In the genomic region with DNA sequence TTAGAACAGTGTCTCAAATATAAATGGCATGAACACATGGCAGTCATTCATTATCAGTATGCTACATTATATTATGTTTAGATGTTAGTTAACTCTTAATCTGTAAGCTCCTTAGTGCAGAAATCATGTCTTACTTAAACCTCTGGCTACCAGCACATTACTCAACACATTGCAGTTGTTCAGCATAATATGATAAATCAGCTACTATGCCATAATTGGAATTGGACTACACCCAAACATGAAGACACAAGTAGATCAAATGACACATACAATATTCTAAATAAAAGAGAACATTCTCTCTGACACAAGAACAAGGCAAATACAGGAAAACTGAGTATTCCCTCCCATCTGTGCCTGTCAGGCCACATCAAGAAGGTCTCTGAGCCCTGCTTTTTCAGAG, we compare ENCODE assay signal across 19 cellular contexts.
DNase-seq lines count a peak whose midpoint lies in the region; ATAC-seq and TF ChIP-seq lines count a peak whose summit lies in the region.
"Had no signal": no experiment of that assay in that cellular context is flagged by ENCODE, and none has a peak within 500 bp of the region (broad histone marks: within the 10 kb centered on the region; RNA-seq: fewer than 3 reads in every experiment).

No MANE protein-coding gene starts in this region.

- no peak overlapping the region for H3K27ac Mint-ChIP-seq in activated naive CD4-positive, alpha-beta T cell treated with anti-CD3 and anti-CD28 coated beads, Interleukin-2, amount 10 ng/mL, durations not matched to agents 7 days and 5 days
- H3K27ac Mint-ChIP-seq: activated CD4-positive, alpha-beta memory T cell treated with anti-CD3 and anti-CD28 coated beads, Interleukin-2, amount 10 ng/mL, durations not matched to agents 7 days and 5 days; HFFc6; progenitor cell of endocrine pancreas had no signal

- H2BK20ac ChIP-seq in IMR-90 (ENCODE audit: low read depth, low read length): no peak overlapping the region

- peak overlapping the region; percentile 50; the same call in 1 of the 2 replicates for H3K4me2 ChIP-seq in IMR-90 (ENCODE audit: low read depth, low read length)

- H2AFZ ChIP-seq in IMR-90 (replicated peaks; ENCODE audit: low read length, poor library complexity): no peak overlapping the region

- H2BK15ac ChIP-seq in IMR-90 (ENCODE audit: low read depth, low read length): no peak overlapping the region

- H4K91ac ChIP-seq in IMR-90 (ENCODE audit: insufficient read depth, low read depth, low read length): no peak overlapping the region

- no peak overlapping the region for H3K9ac ChIP-seq in IMR-90 (ENCODE audit: low read depth, low read length)

- peak overlapping the region; percentile 0 for H2BK5ac ChIP-seq in IMR-90 (ENCODE audit: low read depth, low read length, poor library complexity, severe bottlenecking)

- peaks cover 5% of the 10 kb centered on the region for H3K4me1 ChIP-seq in IMR-90 (ENCODE audit: control insufficient read depth, insufficient read depth, low read length)
- H3K4me1 ChIP-seq: colonic mucosa had no signal

- dilution Hi-C loops in IMR-90 (cut with HindIII; ENCODE audit: low sequenced_read_pairs, unreplicated experiment): no loop called here

- peak; percentile 10 for DNase-seq in AG04450 (ENCODE audit: low read depth, low spot score)
- peak; percentile 68 for DNase-seq in IMR-90
- DNase-seq in OCI-M1 (lab: John Stamatoyannopoulos, UW): peak; percentile 8
- peak; percentile 82 for DNase-seq in fibroblast of peridontal ligament (ENCODE audit: extremely low read depth)
- no peak for DNase-seq in activated naive CD4-positive, alpha-beta T cell treated with anti-CD3 and anti-CD28 coated beads, Interleukin-2, amount 10 ng/mL, durations not matched to agents 7 days and 5 days
- no peak for DNase-seq in NOMO-1 treated with DMSO at 0.1 percent for 48 hours (lab: John Stamatoyannopoulos, UW; ENCODE audit: unreplicated experiment)
- DNase-seq in hippocampal formation (lab: John Stamatoyannopoulos, UW): no peak
- DNase-seq: activated CD4-positive, alpha-beta memory T cell treated with anti-CD3 and anti-CD28 coated beads, Interleukin-2, amount 10 ng/mL, durations not matched to agents 7 days and 5 days; amygdala; Calu3; colonic mucosa; GF-D8; HFFc6; left ventricle myocardium superior; NCI-H526 treated with DMSO at 0.1 percent for 48 hours; stimulated activated naive CD8-positive, alpha-beta T cell treated with anti-CD3 and anti-CD28 coated beads, Interleukin-15, amount 100 ng/mL, for 72 hours had no signal

- no peak overlapping the region for H3K4ac ChIP-seq in IMR-90 (ENCODE audit: low read depth, low read length)

- TF ChIP-seq RAD21 in IMR-90 (IDR thresholded peaks at IDR 0.05; ENCODE audit: low read length): no peak

- POLR2A ChIA-PET in AG04450 (lab: Yijun Ruan, JAX) (interaction anchor here (0.5 to 1.0 kb wide), 3 partner anchors 11 to 306 kb away, joined by 3 to 8 read pairs (median 3); no protein-coding TSS in a partner anchor), IMR-90 (lab: Charles Lee; ENCODE audit: unreplicated experiment) (no interaction called here)

- 0 out of 4 replicates have a peak, but pooled peaks cover 0 to 3% of the 10 kb centered on the region in 2 experiments for H3K79me1 ChIP-seq in IMR-90 (ENCODE audit: low read depth in 1 of 2, low read length in 2 of 2)

- no TSS peak for BruUV-seq in IMR-90 (replicated peaks; lab: Mats Ljungman, UMichigan)

- no peak overlapping the region for H2AK9ac ChIP-seq in IMR-90 (replicated peaks; ENCODE audit: low read depth, low read length, poor library complexity)

- H3K56ac ChIP-seq in IMR-90 (ENCODE audit: extremely low read depth, insufficient read depth, low read length): no peak overlapping the region

- CTCF ChIA-PET in AG04450 (lab: Charles Lee): interaction anchor here (0.6 to 2.1 kb wide), 5 partner anchors 14 to 648 kb away, joined by 4 to 16 read pairs (median 6); partner anchors contain the start of gene STAG1
- CTCF ChIA-PET in IMR-90 (lab: Yijun Ruan, JAX): interaction anchor here (0.6 to 1.6 kb wide), 3 partner anchors 14 to 386 kb away, joined by 3 to 8 read pairs (median 8); partner anchors contain the start of gene STAG1
- CTCF ChIA-PET in activated naive CD4-positive, alpha-beta T cell treated with anti-CD3 and anti-CD28 coated beads, Interleukin-2, amount 10 ng/mL, durations not matched to agents 7 days and 5 days (lab: Charles Lee): interaction anchor here (1.5 kb wide), 1 partner anchor 386 kb away, joined by 6 read pairs; the partner anchor contains the start of gene STAG1

- H3K4me3 ChIP-seq in AG04450 (ENCODE audit: low read depth, low read length): no peak overlapping the region
- no peak overlapping the region for H3K4me3 ChIP-seq in IMR-90 (ENCODE audit: insufficient read depth, low read depth, low read length)
- H3K4me3 ChIP-seq: colonic mucosa, K562 had no signal

- H3K9me1 ChIP-seq in IMR-90 (ENCODE audit: insufficient read depth, low read length): no peaks in the 10 kb centered on the region

- peaks cover 2% of the 10 kb centered on the region; the same call in 1 of the 2 replicates for H3K36me3 ChIP-seq in IMR-90 (ENCODE audit: control insufficient read depth, insufficient read depth, low read length)
- H3K36me3 ChIP-seq: colonic mucosa had no signal

- no peaks in the 10 kb centered on the region for H3K4me1 Mint-ChIP-seq in activated naive CD4-positive, alpha-beta T cell treated with anti-CD3 and anti-CD28 coated beads, Interleukin-2, amount 10 ng/mL, durations not matched to agents 7 days and 5 days
- H3K4me1 Mint-ChIP-seq: activated CD4-positive, alpha-beta memory T cell treated with anti-CD3 and anti-CD28 coated beads, Interleukin-2, amount 10 ng/mL, durations not matched to agents 7 days and 5 days; stimulated activated naive CD8-positive, alpha-beta T cell treated with anti-CD3 and anti-CD28 coated beads, Interleukin-15, amount 100 ng/mL, for 72 hours had no signal

- peaks cover 21% of the 10 kb centered on the region for H3K36me3 Mint-ChIP-seq in activated naive CD4-positive, alpha-beta T cell treated with anti-CD3 and anti-CD28 coated beads, Interleukin-2, amount 10 ng/mL, durations not matched to agents 7 days and 5 days

- no peak overlapping the region for H2AK5ac ChIP-seq in IMR-90 (ENCODE audit: low read depth, low read length)

- no peak overlapping the region for H2BK120ac ChIP-seq in IMR-90 (ENCODE audit: low read depth, low read length)

- TF ChIP-seq CTCF in AG04450 (IDR thresholded peaks at IDR 0.05; ENCODE audit: low read depth, low read length) (no peak), IMR-90 (conservative IDR thresholded peaks at IDR 0.05; ENCODE audit: low read depth, low read length) (no peak)

- intact Hi-C loops in IMR-90 (cut with micrococcal nuclease): no loop called here

- no peak overlapping the region for H3K14ac ChIP-seq in IMR-90 (replicated peaks; ENCODE audit: low read depth, low read length)

- no peaks in the 10 kb centered on the region for H3K9me3 Mint-ChIP-seq in activated naive CD4-positive, alpha-beta T cell treated with anti-CD3 and anti-CD28 coated beads, Interleukin-2, amount 10 ng/mL, durations not matched to agents 7 days and 5 days
- H3K9me3 Mint-ChIP-seq: activated CD4-positive, alpha-beta memory T cell treated with anti-CD3 and anti-CD28 coated beads, Interleukin-2, amount 10 ng/mL, durations not matched to agents 7 days and 5 days; HFFc6; stimulated activated naive CD8-positive, alpha-beta T cell treated with anti-CD3 and anti-CD28 coated beads, Interleukin-15, amount 100 ng/mL, for 72 hours had no signal

- H4K5ac ChIP-seq in IMR-90 (ENCODE audit: low read depth, low read length): peak overlapping the region; percentile 8; the same call in 1 of the 2 replicates

- ATAC-seq in IMR-90 (ENCODE audit: low read depth) (peak; percentile 60), GM21825 (IDR thresholded peaks at IDR 0.05; ENCODE audit: unreplicated experiment) (no peak)
- ATAC-seq: K562; left ventricle myocardium superior; stimulated activated naive CD8-positive, alpha-beta T cell treated with anti-CD3 and anti-CD28 coated beads, Interleukin-15, amount 100 ng/mL, for 72 hours had no signal

- no peak overlapping the region for H3K4me3 Mint-ChIP-seq in activated naive CD4-positive, alpha-beta T cell treated with anti-CD3 and anti-CD28 coated beads, Interleukin-2, amount 10 ng/mL, durations not matched to agents 7 days and 5 days
- H3K4me3 Mint-ChIP-seq: activated CD4-positive, alpha-beta memory T cell treated with anti-CD3 and anti-CD28 coated beads, Interleukin-2, amount 10 ng/mL, durations not matched to agents 7 days and 5 days; HFFc6; stimulated activated naive CD8-positive, alpha-beta T cell treated with anti-CD3 and anti-CD28 coated beads, Interleukin-15, amount 100 ng/mL, for 72 hours had no signal

- H3K18ac ChIP-seq in IMR-90 (ENCODE audit: low read depth, low read length): no peak overlapping the region

- no peak overlapping the region for H4K8ac ChIP-seq in IMR-90 (ENCODE audit: low read depth in 2 of 2, low read length in 2 of 2)

- H3K23ac ChIP-seq in IMR-90 (ENCODE audit: low read depth, low read length): no peak overlapping the region

- TF ChIP-seq POLR2A in IMR-90 (IDR thresholded peaks at IDR 0.05; ENCODE audit: low read depth, low read length): no peak

- H3K27ac ChIP-seq in AG04450 (ENCODE audit: low read depth, low read length): no peak overlapping the region
- H3K27ac ChIP-seq in IMR-90 (ENCODE audit: insufficient read depth, low read length): no peak overlapping the region; the same call in 1 of the 2 replicates
- H3K27ac ChIP-seq: colonic mucosa had no signal

- in situ Hi-C loops in IMR-90 (cut with MboI; ENCODE audit: low sequenced_read_pairs): no loop called here

- H3K27me3 Mint-ChIP-seq in activated naive CD4-positive, alpha-beta T cell treated with anti-CD3 and anti-CD28 coated beads, Interleukin-2, amount 10 ng/mL, durations not matched to agents 7 days and 5 days: no peaks in the 10 kb centered on the region
- H3K27me3 Mint-ChIP-seq: activated CD4-positive, alpha-beta memory T cell treated with anti-CD3 and anti-CD28 coated beads, Interleukin-2, amount 10 ng/mL, durations not matched to agents 7 days and 5 days; progenitor cell of endocrine pancreas; stimulated activated naive CD8-positive, alpha-beta T cell treated with anti-CD3 and anti-CD28 coated beads, Interleukin-15, amount 100 ng/mL, for 72 hours had no signal

- H4K20me1 ChIP-seq in IMR-90 (ENCODE audit: insufficient read depth, low read length): no peaks in the 10 kb centered on the region

- no peaks in the 10 kb centered on the region for H3K9me3 ChIP-seq in AG04450 (ENCODE audit: control insufficient read depth, insufficient read depth, low read length)
- no peaks in the 10 kb centered on the region for H3K9me3 ChIP-seq in IMR-90 (ENCODE audit: control insufficient read depth, insufficient read depth, low read length)
- H3K9me3 ChIP-seq: colonic mucosa had no signal

- no peaks in the 10 kb centered on the region for H3K27me3 ChIP-seq in AG04450 (ENCODE audit: control insufficient read depth, insufficient read depth, low read length)
- H3K27me3 ChIP-seq in IMR-90 (ENCODE audit: control insufficient read depth, insufficient read depth, low read length): no peaks in the 10 kb centered on the region
- H3K27me3 ChIP-seq: colonic mucosa had no signal

TF ChIP-seq in IMR-90, 13 proteins besides CTCF, POLR2A, EP300 and RAD21:
- TF ChIP-seq MAZ (IDR thresholded peaks at IDR 0.05; ENCODE audit: borderline replicate concordance, low read depth, low read length) (no peak), CEBPB (IDR thresholded peaks at IDR 0.05; ENCODE audit: low read depth, low read length) (0 out of 2 replicates have a peak, but pooled peaks have one; percentile 26)
TF ChIP-seq in IMR-90: peak in this region for 1.

Comparison
In these comparisons a context has a peak if more than half of its experiments do, and no peak if none do; other contexts are left out.
1. DNase-seq: peak in AG04450 (single experiment), IMR-90 (single experiment), OCI-M1 (single experiment) and fibroblast of peridontal ligament (single experiment); none in activated naive CD4-positive, alpha-beta T cell treated with anti-CD3 and anti-CD28 coated beads, Interleukin-2, amount 10 ng/mL, durations not matched to agents 7 days and 5 days (single experiment), NOMO-1 treated with DMSO at 0.1 percent for 48 hours (single experiment) and hippocampal formation (0 of 2).